26 cellular contexts compared by ENCODE assay signal in the genomic region with DNA sequence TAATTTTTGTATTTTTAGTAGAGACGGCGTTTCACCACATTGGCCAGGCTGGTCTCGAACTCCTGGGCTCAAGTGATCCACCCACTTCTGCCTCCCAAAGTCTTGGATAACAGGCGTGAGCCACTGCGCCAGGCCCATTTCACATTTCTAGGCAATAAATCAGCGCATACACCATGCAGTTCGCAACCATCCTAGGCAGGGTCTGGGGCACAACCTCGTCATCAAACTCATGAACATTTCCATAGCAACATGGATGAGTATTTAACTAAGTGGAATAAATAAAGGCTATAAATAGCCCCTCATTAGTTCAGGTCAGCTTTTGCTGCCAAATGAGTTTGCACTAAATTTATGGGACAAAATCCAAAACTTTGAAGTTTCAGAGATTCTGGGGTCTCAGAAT.
"Had no signal": no experiment of that assay in that cellular context is flagged by ENCODE, and none has a peak within 500 bp of the region (broad histone marks: within the 10 kb centered on the region; RNA-seq: fewer than 3 reads in every experiment).

No MANE protein-coding gene starts in this region.

- H3K4me1 Mint-ChIP-seq: activated naive CD8-positive, alpha-beta T cell treated with anti-CD3 and anti-CD28 coated beads, Interleukin-2, amount 50 U/mL, for 24 hours had no signal

- DNase-seq: activated CD4-positive, alpha-beta T cell treated with anti-CD3 and anti-CD28 coated beads for 48 hours; activated CD4-positive, alpha-beta T cell treated with anti-CD3 and anti-CD28 coated beads, Interleukin-2, amount 50 U/mL, for 4 hours; activated CD4-positive, CD25-positive, alpha-beta regulatory T cell treated with anti-CD3 and anti-CD28 coated beads, Interleukin-2, amount 50 U/mL, for 72 hours; activated CD8-positive, alpha-beta memory T cell treated with anti-CD3 and anti-CD28 coated beads for 24 hours; activated effector memory CD4-positive, alpha-beta T cell treated with anti-CD3 and anti-CD28 coated beads, Interleukin-2, amount 50 U/mL, for 16 hours; activated naive CD4-positive, alpha-beta T cell treated with Interleukin-2 at 50 U/mL for 16 hours; activated naive CD8-positive, alpha-beta T cell treated with anti-CD3 and anti-CD28 coated beads, Interleukin-2, amount 50 U/mL, for 24 hours; activated T-cell treated with anti-CD3 and anti-CD28 coated beads, Interleukin-2, amount 50 U/mL, for 4 hours; amniotic stem cell; brain microvascular endothelial cell; NCI-H1105 treated with DMSO at 0.1 percent for 48 hours; NCI-H1436 treated with DMSO at 0.1 percent for 48 hours; NCI-H187; NCI-H2081; NCI-H2171; NCI-H2227 treated with DMSO at 0.1 percent for 48 hours; NCI-H446 treated with DMSO at 0.1 percent for 48 hours; NCI-H524 treated with DMSO at 0.1 percent for 48 hours; NK-92 treated with Interleukin-12 subunit alpha and Interleukin-12 subunit beta, amount 100 ng/mL, for 24 hours; Peyer's patch; SIG-M5; T-helper 17 cell; T-helper 9 cell had no signal

- H3K27ac Mint-ChIP-seq: activated naive CD4-positive, alpha-beta T cell treated with anti-CD3 and anti-CD28 coated beads, Interleukin-2, amount 50 U/mL, for 72 hours; activated naive CD8-positive, alpha-beta T cell treated with anti-CD3 and anti-CD28 coated beads, Interleukin-2, amount 50 U/mL, for 24 hours; T-helper 17 cell; WTC11 had no signal

- H3K36me3 Mint-ChIP-seq: activated naive CD4-positive, alpha-beta T cell treated with anti-CD3 and anti-CD28 coated beads, Interleukin-2, amount 50 U/mL, for 72 hours had no signal

- ATAC-seq: activated naive CD4-positive, alpha-beta T cell treated with anti-CD3 and anti-CD28 coated beads, Interleukin-2, amount 50 U/mL, for 72 hours; activated naive CD8-positive, alpha-beta T cell treated with anti-CD3 and anti-CD28 coated beads, Interleukin-2, amount 50 U/mL, for 24 hours; activated T-cell treated with anti-CD3 and anti-CD28 coated beads, Interleukin-2, amount 50 U/mL, for 4 hours; T-helper 17 cell; WTC11 had no signal

- H3K27me3 ChIP-seq: brain microvascular endothelial cell, cardiac muscle cell, Peyer's patch had no signal

- H3K36me3 ChIP-seq: brain microvascular endothelial cell, Peyer's patch had no signal

- H3K27ac ChIP-seq: brain microvascular endothelial cell, cardiac muscle cell had no signal

- H3K4me3 Mint-ChIP-seq: activated naive CD8-positive, alpha-beta T cell treated with anti-CD3 and anti-CD28 coated beads, Interleukin-2, amount 50 U/mL, for 24 hours; activated T-cell treated with anti-CD3 and anti-CD28 coated beads, Interleukin-2, amount 50 U/mL, for 4 hours; T-helper 17 cell; WTC11 had no signal

- H3K4me1 ChIP-seq: Peyer's patch had no signal

- H3K4me3 ChIP-seq: cardiac muscle cell, Peyer's patch had no signal

- H3K9me3 ChIP-seq: Peyer's patch had no signal

- H3K9me3 Mint-ChIP-seq: activated naive CD8-positive, alpha-beta T cell treated with anti-CD3 and anti-CD28 coated beads, Interleukin-2, amount 50 U/mL, for 24 hours; activated T-cell treated with anti-CD3 and anti-CD28 coated beads, Interleukin-2, amount 50 U/mL, for 4 hours; WTC11 had no signal
